Comparison of ENCODE assay signal across 9 cellular contexts in genomic region chr14:71586131-71586893, GRCh38.
DNase-seq lines count a peak whose midpoint lies in the region; ATAC-seq and TF ChIP-seq lines count a peak whose summit lies in the region.
"Had no signal": no experiment of that assay in that cellular context is flagged by ENCODE, and none has a peak within 500 bp of the region (broad histone marks: within the 10 kb centered on the region; RNA-seq: fewer than 3 reads in every experiment).

No MANE protein-coding gene starts in this region.

- TF ChIP-seq CTCF in GM23338 (conservative IDR thresholded peaks at IDR 0.05; ENCODE audit: low read depth in 2 of 2), result no peak

- no peaks in the 10 kb centered on the region for H3F3A ChIP-seq in GM23338 (replicated peaks; ENCODE audit: low read depth)

- CTCF ChIA-PET in activated naive CD4-positive, alpha-beta T cell treated with anti-CD3 and anti-CD28 coated beads, Interleukin-2, amount 10 ng/mL, durations not matched to agents 7 days and 5 days (lab: Charles Lee), result interaction anchor here (0.7 kb wide), 1 partner anchor 33 kb away, joined by 3 read pairs; no protein-coding TSS in a partner anchor

- H3K27me3 ChIP-seq in GM23338 (ENCODE audit: insufficient read depth), result no peaks in the 10 kb centered on the region
- H3K27me3 ChIP-seq in iPS-18a (ENCODE audit: control insufficient read depth, insufficient read depth, low read length), result no peaks in the 10 kb centered on the region
- no peaks in the 10 kb centered on the region for H3K27me3 ChIP-seq in stomach smooth muscle (ENCODE audit: control insufficient read depth in 1 of 2, insufficient read depth in 2 of 2, low read length in 2 of 2)

- H3K9me3 ChIP-seq in iPS-18a (ENCODE audit: control insufficient read depth, low read depth, low read length) (no peaks in the 10 kb centered on the region), stomach smooth muscle (ENCODE audit: control insufficient read depth in 2 of 2, low read length in 2 of 2) (no peaks in the 10 kb centered on the region)

- H3K4me3 ChIP-seq in GM23338 (no peak overlapping the region), iPS-18a (ENCODE audit: low read length) (peak overlapping the region; percentile 33), stomach smooth muscle (ENCODE audit: low read length in 2 of 2) (peak overlapping the region; percentile 20 to 74)

- DNase-seq in GM23338 (ENCODE audit: low spot score) (peak; percentile 24), amniotic stem cell (lab: John Stamatoyannopoulos, UW) (peak; percentile 39), HuH-7.5 (ENCODE audit: low spot score) (no peak)
- no peak for DNase-seq in activated naive CD4-positive, alpha-beta T cell treated with anti-CD3 and anti-CD28 coated beads, Interleukin-2, amount 10 ng/mL, durations not matched to agents 7 days and 5 days

- H3K4me1 Mint-ChIP-seq in GM23338, result peaks cover 39% of the 10 kb centered on the region
- peaks cover 21% of the 10 kb centered on the region for H3K4me1 Mint-ChIP-seq in activated naive CD4-positive, alpha-beta T cell treated with anti-CD3 and anti-CD28 coated beads, Interleukin-2, amount 10 ng/mL, durations not matched to agents 7 days and 5 days

- H3K36me3 ChIP-seq in GM23338 (ENCODE audit: insufficient read depth), result no peaks in the 10 kb centered on the region
- H3K36me3 ChIP-seq in iPS-18a (ENCODE audit: control insufficient read depth, low read depth, low read length), result no peaks in the 10 kb centered on the region
- no peaks in the 10 kb centered on the region for H3K36me3 ChIP-seq in stomach smooth muscle (ENCODE audit: control insufficient read depth in 2 of 2, insufficient read depth in 2 of 2, low read length in 2 of 2)

- no peaks in the 10 kb centered on the region for H3K79me2 ChIP-seq in GM23338 (replicated peaks; ENCODE audit: insufficient read depth)

- H3K9me3 Mint-ChIP-seq in GM23338, result no peaks in the 10 kb centered on the region
- no peaks in the 10 kb centered on the region for H3K9me3 Mint-ChIP-seq in activated naive CD4-positive, alpha-beta T cell treated with anti-CD3 and anti-CD28 coated beads, Interleukin-2, amount 10 ng/mL, durations not matched to agents 7 days and 5 days

- H3K27ac Mint-ChIP-seq in GM23338, result peak overlapping the region; percentile 21
- H3K27ac Mint-ChIP-seq in activated naive CD4-positive, alpha-beta T cell treated with anti-CD3 and anti-CD28 coated beads, Interleukin-2, amount 10 ng/mL, durations not matched to agents 7 days and 5 days, result no peak overlapping the region

- H3K9me2 ChIP-seq in GM23338 (ENCODE audit: insufficient read depth), result no peaks in the 10 kb centered on the region

- H3K4me2 ChIP-seq in GM23338, result peak overlapping the region; percentile 17; the same call in 1 of the 2 replicates
- H3K4me2 ChIP-seq: KMS-11 had no signal

- H3K9ac ChIP-seq in iPS-18a (ENCODE audit: low read length) (no peak overlapping the region), stomach smooth muscle (ENCODE audit: low read length in 2 of 2) (peak overlapping the region in 1 of 2 donors; percentile 30)
- H3K9ac ChIP-seq: KMS-11 had no signal

- H3K27me3 Mint-ChIP-seq in GM23338 (ENCODE audit: insufficient read depth, low read depth, poor library complexity), result peaks cover 4% of the 10 kb centered on the region
- H3K27me3 Mint-ChIP-seq in activated naive CD4-positive, alpha-beta T cell treated with anti-CD3 and anti-CD28 coated beads, Interleukin-2, amount 10 ng/mL, durations not matched to agents 7 days and 5 days, result no peaks in the 10 kb centered on the region

- peak; percentile 82 for ATAC-seq in GM23338
- no peak for ATAC-seq in GM21576 (IDR thresholded peaks at IDR 0.05; ENCODE audit: unreplicated experiment)
- ATAC-seq in GM19023 (IDR thresholded peaks at IDR 0.05; ENCODE audit: unreplicated experiment), result no peak

- H3K4me1 ChIP-seq in GM23338 (ENCODE audit: insufficient read depth) (peaks cover 23% of the 10 kb centered on the region), iPS-18a (ENCODE audit: control insufficient read depth, low read depth, low read length) (peaks cover 23% of the 10 kb centered on the region), stomach smooth muscle (ENCODE audit: control insufficient read depth, insufficient read depth, low read length) (peaks cover 3% of the 10 kb centered on the region)

- peaks cover 5% of the 10 kb centered on the region; the same call in 1 of the 3 replicates for H3K36me3 Mint-ChIP-seq in GM23338 (ENCODE audit: low read depth)
- peaks cover 20% of the 10 kb centered on the region for H3K36me3 Mint-ChIP-seq in activated naive CD4-positive, alpha-beta T cell treated with anti-CD3 and anti-CD28 coated beads, Interleukin-2, amount 10 ng/mL, durations not matched to agents 7 days and 5 days

- H3K27ac ChIP-seq in GM23338 (ENCODE audit: low read depth) (no peak overlapping the region), iPS-18a (ENCODE audit: low read length) (no peak overlapping the region), stomach smooth muscle (ENCODE audit: low read length) (peak overlapping the region; percentile 13)
- H3K27ac ChIP-seq: KMS-11 had no signal

- H3K4me3 Mint-ChIP-seq in GM23338, result peak overlapping the region; percentile 25
- H3K4me3 Mint-ChIP-seq in activated naive CD4-positive, alpha-beta T cell treated with anti-CD3 and anti-CD28 coated beads, Interleukin-2, amount 10 ng/mL, durations not matched to agents 7 days and 5 days, result no peak overlapping the region

- H4K20me1 ChIP-seq in GM23338 (replicated peaks; ENCODE audit: insufficient read depth), result no peaks in the 10 kb centered on the region

- no peak overlapping the region for H2AFZ ChIP-seq in GM23338

TF ChIP-seq in GM23338, 12 proteins besides CTCF, POLR2A, EP300 and RAD21 (continues in another document):
- TF ChIP-seq EZH2phosphoT487 (IDR thresholded peaks at IDR 0.05; ENCODE audit: unreplicated experiment) (no peak), ZNF114 (CRISPR knock-in tag; IDR thresholded peaks at IDR 0.05) (no peak), ZNF462 (CRISPR knock-in tag; IDR thresholded peaks at IDR 0.05) (no peak), JUNB (IDR thresholded peaks at IDR 0.05; ENCODE audit: unreplicated experiment) (no peak), POLR2AphosphoS5 (IDR thresholded peaks at IDR 0.05; ENCODE audit: low read depth) (no peak)

Comparison
In these comparisons a context has a peak if more than half of its experiments do, and no peak if none do; other contexts are left out.
1. DNase-seq: peak in GM23338 (single experiment) and amniotic stem cell (single experiment); none in activated naive CD4-positive, alpha-beta T cell treated with anti-CD3 and anti-CD28 coated beads, Interleukin-2, amount 10 ng/mL, durations not matched to agents 7 days and 5 days (single experiment) and HuH-7.5 (single experiment).